1 cellular context compared by ENCODE assay signal in the genomic region with DNA sequence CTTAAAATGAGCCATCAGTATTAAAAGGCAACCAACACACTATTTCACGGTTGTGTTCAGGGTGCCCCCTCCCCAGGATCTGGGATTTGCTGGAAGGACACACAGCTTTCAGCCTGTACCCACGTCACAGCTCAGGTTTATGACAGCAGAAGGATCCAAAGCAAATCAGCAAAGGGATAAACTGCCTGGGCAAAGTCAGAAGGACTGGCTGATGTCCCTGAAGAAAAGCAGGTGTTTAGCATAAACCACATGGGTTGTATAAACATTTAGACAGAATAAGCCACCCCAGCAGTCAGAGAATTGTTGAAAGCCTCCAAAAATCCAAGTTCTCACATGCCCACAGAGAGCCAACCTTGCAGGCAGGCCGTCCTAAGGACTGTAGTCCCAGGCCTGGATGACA.
TF ChIP-seq lines count a peak whose summit lies in the region.

No MANE protein-coding gene starts in this region.

TF ChIP-seq in H1, 55 proteins besides CTCF, POLR2A, EP300 and RAD21:
- no peak for TF ChIP-seq POLR2AphosphoS5 (IDR thresholded peaks at IDR 0.05; ENCODE audit: low read depth, low read length)
